In the genomic region with DNA sequence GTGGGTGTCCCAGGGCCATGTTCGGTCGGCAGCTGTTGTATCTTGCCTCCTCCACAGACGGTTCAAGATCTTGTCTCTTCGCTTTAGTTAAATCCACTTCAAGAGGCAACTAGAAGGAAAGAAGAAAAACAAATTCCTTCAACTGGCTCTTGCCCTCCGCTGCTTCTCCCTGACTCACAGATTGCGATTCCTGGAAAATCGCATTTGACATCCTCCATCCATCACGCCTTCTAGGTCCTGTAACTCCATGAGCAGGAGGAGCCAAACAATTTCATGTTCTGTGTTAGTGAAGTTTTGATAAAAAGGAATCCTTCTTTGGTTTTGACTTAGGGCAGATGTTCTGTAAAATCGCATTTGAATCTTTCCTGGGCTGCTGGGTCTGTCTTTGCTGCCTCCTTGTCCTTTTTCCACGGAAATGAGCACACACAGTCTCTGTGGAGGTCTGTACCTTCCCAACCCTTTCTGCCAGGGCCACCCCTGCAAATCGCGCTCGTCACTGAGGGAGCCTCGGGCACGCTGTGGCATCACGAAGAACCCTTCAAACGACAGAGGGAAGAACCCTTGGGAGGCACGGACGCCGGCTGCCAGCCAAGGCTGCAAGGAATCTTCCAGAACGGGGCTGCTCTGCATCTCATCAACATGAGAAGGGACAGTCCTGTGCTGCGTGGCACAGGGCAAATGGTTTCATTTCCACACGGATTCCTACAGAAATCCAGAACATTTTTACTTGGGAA, we compare ENCODE assay signal across 18 cellular contexts. TPM values are rescaled to one million over a fixed set of nuclear protein-coding genes. Genes with fewer than 3 reads are reported as not detected.
DNase-seq lines count a peak whose midpoint lies in the region; ATAC-seq and TF ChIP-seq lines count a peak whose summit lies in the region.
"Had no signal": no experiment of that assay in that cellular context is flagged by ENCODE, and none has a peak within 500 bp of the region (broad histone marks: within the 10 kb centered on the region; RNA-seq: fewer than 3 reads in every experiment).

No MANE protein-coding gene starts in this region.

- peaks cover 9% of the 10 kb centered on the region for H3K36me3 ChIP-seq in mesendoderm (ENCODE audit: control insufficient read depth, insufficient read depth, low read length)
- H3K36me3 ChIP-seq in MG63 = peaks cover 66% of the 10 kb centered on the region
- H3K36me3 ChIP-seq: ovary had no signal

- no peak overlapping the region for H3K18ac ChIP-seq in mesendoderm (ENCODE audit: low read length)

- no peak overlapping the region for H2BK5ac ChIP-seq in mesendoderm (ENCODE audit: low read length)

- TF ChIP-seq CTCF in activated CD8-positive, alpha-beta T cell treated with anti-CD3 and anti-CD28 coated beads for 36 hours (IDR thresholded peaks at IDR 0.05) = no peak

- H2AK5ac ChIP-seq in mesendoderm (ENCODE audit: low read length) = no peak overlapping the region

- POLR2A ChIA-PET in activated CD8-positive, alpha-beta T cell treated with anti-CD3 and anti-CD28 coated beads for 36 hours (lab: Charles Lee) = interaction anchor here (0.8 kb wide), 1 partner anchor 32 kb away, joined by 3 read pairs; the partner anchor contains the start of gene RAD52

- no peak overlapping the region for H3K9ac ChIP-seq in mesendoderm (ENCODE audit: low read length)

- CTCF ChIA-PET in activated CD8-positive, alpha-beta T cell treated with anti-CD3 and anti-CD28 coated beads for 36 hours (lab: Charles Lee) = interaction anchor here (0.9 to 1.7 kb wide), 2 partner anchors 176 to 666 kb away, joined by 4 to 5 read pairs; no protein-coding TSS in a partner anchor

- no peak for DNase-seq in stimulated activated naive CD8-positive, alpha-beta T cell treated with anti-CD3 and anti-CD28 coated beads, Interleukin-15, amount 100 ng/mL, for 72 hours
- no peak for DNase-seq in activated CD8-positive, alpha-beta T cell treated with anti-CD3 and anti-CD28 coated beads for 36 hours
- DNase-seq in mesendoderm (no peak), MG63 (no peak), HCEC 1CT (no peak), amygdala (lab: John Stamatoyannopoulos, UW) (no peak)
- DNase-seq: GF-D8; MM.1S; NCI-H187; NCI-H510A treated with DMSO at 0.1 percent for 48 hours; ovary; SHP77; stimulated activated CD4-positive, alpha-beta T cell treated with anti-CD3 and anti-CD28 coated beads, Interleukin-2, amount 100 ng/mL, for 24 hours had no signal

- no peak overlapping the region for H3K4me2 ChIP-seq in mesendoderm (ENCODE audit: low read length)

- no peak for ATAC-seq in stimulated activated naive CD8-positive, alpha-beta T cell treated with anti-CD3 and anti-CD28 coated beads, Interleukin-15, amount 100 ng/mL, for 72 hours
- ATAC-seq in activated CD8-positive, alpha-beta T cell treated with anti-CD3 and anti-CD28 coated beads for 36 hours = no peak
- ATAC-seq in HG03469 (IDR thresholded peaks at IDR 0.05; ENCODE audit: unreplicated experiment) = no peak
- ATAC-seq: left colon had no signal

- intact Hi-C loops in activated CD8-positive, alpha-beta T cell treated with anti-CD3 and anti-CD28 coated beads for 36 hours (cut with micrococcal nuclease) = no loop called here

- H3K9me3 Mint-ChIP-seq in stimulated activated naive CD8-positive, alpha-beta T cell treated with anti-CD3 and anti-CD28 coated beads, Interleukin-15, Interleukin-2, amounts not matched to agents 100 ng/mL and 50 ng/mL, for 24 hours = no peaks in the 10 kb centered on the region
- no peaks in the 10 kb centered on the region for H3K9me3 Mint-ChIP-seq in stimulated activated naive CD8-positive, alpha-beta T cell treated with anti-CD3 and anti-CD28 coated beads, Interleukin-15, amount 100 ng/mL, for 72 hours
- H3K9me3 Mint-ChIP-seq in activated CD8-positive, alpha-beta T cell treated with anti-CD3 and anti-CD28 coated beads for 36 hours = no peaks in the 10 kb centered on the region

- H4K8ac ChIP-seq in mesendoderm (ENCODE audit: low read depth, low read length) = no peak overlapping the region

- no CpG with 5 or more reads among the region's 23 CpGs for WGBS in mesendoderm (ENCODE audit: extremely low coverage, insufficient coverage, low lambda C conversion rate)

- no peak overlapping the region for H2BK15ac ChIP-seq in mesendoderm (replicated peaks; ENCODE audit: low read depth)

- H3K4me1 ChIP-seq in mesendoderm (ENCODE audit: control insufficient read depth, low read depth, low read length) = no peaks in the 10 kb centered on the region
- H3K4me1 ChIP-seq: ascending aorta, suprapubic skin had no signal

- peaks cover 20% of the 10 kb centered on the region for H3K4me1 Mint-ChIP-seq in stimulated activated naive CD8-positive, alpha-beta T cell treated with anti-CD3 and anti-CD28 coated beads, Interleukin-15, Interleukin-2, amounts not matched to agents 100 ng/mL and 50 ng/mL, for 24 hours (ENCODE audit: low read depth)
- peaks cover 41% of the 10 kb centered on the region for H3K4me1 Mint-ChIP-seq in stimulated activated naive CD8-positive, alpha-beta T cell treated with anti-CD3 and anti-CD28 coated beads, Interleukin-15, amount 100 ng/mL, for 72 hours
- H3K4me1 Mint-ChIP-seq in activated CD8-positive, alpha-beta T cell treated with anti-CD3 and anti-CD28 coated beads for 36 hours (ENCODE audit: low read depth) = peaks cover 16% of the 10 kb centered on the region

- H3K79me1 ChIP-seq in mesendoderm (ENCODE audit: low read length) = no peaks in the 10 kb centered on the region

- peaks cover 75% of the 10 kb centered on the region for H3K36me3 Mint-ChIP-seq in stimulated activated naive CD8-positive, alpha-beta T cell treated with anti-CD3 and anti-CD28 coated beads, Interleukin-15, Interleukin-2, amounts not matched to agents 100 ng/mL and 50 ng/mL, for 24 hours (ENCODE audit: low read depth)
- peaks cover 47% of the 10 kb centered on the region for H3K36me3 Mint-ChIP-seq in activated CD8-positive, alpha-beta T cell treated with anti-CD3 and anti-CD28 coated beads for 36 hours (ENCODE audit: low read depth)

- H3K56ac ChIP-seq in mesendoderm (ENCODE audit: low read length) = no peak overlapping the region

- no peaks in the 10 kb centered on the region for H3K9me3 ChIP-seq in MG63
- H3K9me3 ChIP-seq: ascending aorta, ovary, suprapubic skin had no signal

- H3K4me3 ChIP-seq in mesendoderm (ENCODE audit: low read length) (no peak overlapping the region), MG63 (no peak overlapping the region)
- H3K4me3 ChIP-seq: ascending aorta, ovary, suprapubic skin had no signal

- H2BK120ac ChIP-seq in mesendoderm (ENCODE audit: low read depth, low read length) = no peak overlapping the region

- H3K27me3 Mint-ChIP-seq in stimulated activated naive CD8-positive, alpha-beta T cell treated with anti-CD3 and anti-CD28 coated beads, Interleukin-15, Interleukin-2, amounts not matched to agents 100 ng/mL and 50 ng/mL, for 24 hours = no peaks in the 10 kb centered on the region
- H3K27me3 Mint-ChIP-seq in stimulated activated naive CD8-positive, alpha-beta T cell treated with anti-CD3 and anti-CD28 coated beads, Interleukin-15, amount 100 ng/mL, for 72 hours = no peaks in the 10 kb centered on the region
- no peaks in the 10 kb centered on the region for H3K27me3 Mint-ChIP-seq in activated CD8-positive, alpha-beta T cell treated with anti-CD3 and anti-CD28 coated beads for 36 hours

- H3K4ac ChIP-seq in mesendoderm (ENCODE audit: low read depth, low read length) = no peak overlapping the region

- H3K23ac ChIP-seq in mesendoderm (ENCODE audit: low read length) = no peak overlapping the region

- peak overlapping the region; percentile 8 for H3K27ac Mint-ChIP-seq in stimulated activated naive CD8-positive, alpha-beta T cell treated with anti-CD3 and anti-CD28 coated beads, Interleukin-15, Interleukin-2, amounts not matched to agents 100 ng/mL and 50 ng/mL, for 24 hours
- peak overlapping the region in 1 of 2 donors; percentile 64 for H3K27ac Mint-ChIP-seq in stimulated activated naive CD8-positive, alpha-beta T cell treated with anti-CD3 and anti-CD28 coated beads, Interleukin-15, amount 100 ng/mL, for 72 hours
- peak overlapping the region; percentile 68 for H3K27ac Mint-ChIP-seq in activated CD8-positive, alpha-beta T cell treated with anti-CD3 and anti-CD28 coated beads for 36 hours

- H3K27me3 ChIP-seq in mesendoderm (ENCODE audit: insufficient read depth, low read length, poor library complexity) (no peaks in the 10 kb centered on the region), MG63 (no peaks in the 10 kb centered on the region)
- H3K27me3 ChIP-seq: ascending aorta, ovary, suprapubic skin had no signal

- no peak overlapping the region for H4K5ac ChIP-seq in mesendoderm (ENCODE audit: low read length)

- H3K4me3 Mint-ChIP-seq in stimulated activated naive CD8-positive, alpha-beta T cell treated with anti-CD3 and anti-CD28 coated beads, Interleukin-15, Interleukin-2, amounts not matched to agents 100 ng/mL and 50 ng/mL, for 24 hours = no peak overlapping the region
- no peak overlapping the region for H3K4me3 Mint-ChIP-seq in stimulated activated naive CD8-positive, alpha-beta T cell treated with anti-CD3 and anti-CD28 coated beads, Interleukin-15, amount 100 ng/mL, for 72 hours
- no peak overlapping the region for H3K4me3 Mint-ChIP-seq in activated CD8-positive, alpha-beta T cell treated with anti-CD3 and anti-CD28 coated beads for 36 hours

- no peaks in the 10 kb centered on the region for H3K79me2 ChIP-seq in mesendoderm (ENCODE audit: control insufficient read depth, insufficient read depth, low read length)

- peak overlapping the region; percentile 1 for H3K27ac ChIP-seq in mesendoderm (ENCODE audit: low read depth, low read length)
- H3K27ac ChIP-seq: ascending aorta, ovary, suprapubic skin had no signal

RNA-seq across cellular contexts. Expression of gene RAD52, which starts 32.6 kb away (rescaled TPM):
- 10 to 100 TPM; 14.9 to 16.3 TPM for total RNA-seq in activated CD8-positive, alpha-beta T cell treated with anti-CD3 and anti-CD28 coated beads for 36 hours
- polyA plus RNA-seq in mesendoderm (2013, experiment 1 of 2) = 4.7 TPM
- polyA plus RNA-seq in mesendoderm (2013, experiment 2 of 2) = 6.0 TPM
- total RNA-seq in MG63 (2014; rRNA removed; shearing (Covaris generic); ENCODE audit: low replicate concordance) = 1.9 and 7.3 TPM in 2 replicates
